ENCODE assay signal across 1 cellular context in the genomic region with DNA sequence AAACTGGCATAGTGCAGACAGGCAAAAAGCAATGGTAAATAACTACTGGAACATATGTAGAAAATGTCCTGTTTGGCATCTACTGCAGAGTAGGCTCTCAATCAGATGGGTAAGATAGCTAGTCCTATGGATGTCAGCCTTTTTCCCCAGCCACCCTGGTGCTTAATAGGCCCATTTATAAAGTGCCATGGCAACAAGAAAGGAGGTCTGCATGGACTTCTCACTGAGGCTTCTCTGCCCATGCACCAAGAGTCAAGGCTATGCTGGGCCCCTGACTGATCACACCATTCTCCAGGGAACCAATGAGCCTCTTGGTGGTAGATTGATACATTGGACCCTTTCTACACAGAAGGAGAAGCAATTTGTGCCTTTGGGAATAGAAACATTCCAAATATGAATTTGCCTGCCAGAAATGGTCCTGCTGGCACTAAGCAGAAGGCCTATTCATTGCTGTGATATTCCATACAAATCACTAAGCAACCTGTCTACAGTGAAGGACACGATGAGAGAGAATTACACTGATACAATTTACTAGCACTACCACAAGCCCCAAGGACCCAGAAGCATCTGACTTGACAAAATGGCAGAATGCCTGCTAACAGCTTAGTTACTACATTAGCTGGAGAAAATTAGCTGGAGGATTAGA.
TF ChIP-seq lines count a peak whose summit lies in the region.

No MANE protein-coding gene starts in this region.

TF ChIP-seq in HCT116, 20 proteins besides CTCF, POLR2A, EP300 and RAD21 (continued from another document):
- TF ChIP-seq, protein P1, sequence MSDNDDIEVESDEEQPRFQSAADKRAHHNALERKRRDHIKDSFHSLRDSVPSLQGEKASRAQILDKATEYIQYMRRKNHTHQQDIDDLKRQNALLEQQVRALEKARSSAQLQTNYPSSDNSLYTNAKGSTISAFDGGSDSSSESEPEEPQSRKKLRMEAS (IDR thresholded peaks at IDR 0.05), result no peak
- TF ChIP-seq, protein P2, sequence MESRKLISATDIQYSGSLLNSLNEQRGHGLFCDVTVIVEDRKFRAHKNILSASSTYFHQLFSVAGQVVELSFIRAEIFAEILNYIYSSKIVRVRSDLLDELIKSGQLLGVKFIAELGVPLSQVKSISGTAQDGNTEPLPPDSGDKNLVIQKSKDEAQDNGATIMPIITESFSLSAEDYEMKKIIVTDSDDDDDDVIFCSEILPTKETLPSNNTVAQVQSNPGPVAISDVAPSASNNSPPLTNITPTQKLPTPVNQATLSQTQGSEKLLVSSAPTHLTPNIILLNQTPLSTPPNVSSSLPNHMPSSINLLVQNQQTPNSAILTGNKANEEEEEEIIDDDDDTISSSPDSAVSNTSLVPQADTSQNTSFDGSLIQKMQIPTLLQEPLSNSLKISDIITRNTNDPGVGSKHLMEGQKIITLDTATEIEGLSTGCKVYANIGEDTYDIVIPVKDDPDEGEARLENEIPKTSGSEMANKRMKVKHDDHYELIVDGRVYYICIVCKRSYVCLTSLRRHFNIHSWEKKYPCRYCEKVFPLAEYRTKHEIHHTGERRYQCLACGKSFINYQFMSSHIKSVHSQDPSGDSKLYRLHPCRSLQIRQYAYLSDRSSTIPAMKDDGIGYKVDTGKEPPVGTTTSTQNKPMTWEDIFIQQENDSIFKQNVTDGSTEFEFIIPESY (IDR thresholded peaks at IDR 0.05; ENCODE audit: extremely low read depth, insufficient replicate concordance, low read length), result no peak
- TF ChIP-seq ZFX (IDR thresholded peaks at IDR 0.05) (no peak), EZH2phosphoT487 (IDR thresholded peaks at IDR 0.05; ENCODE audit: borderline replicate concordance) (no peak), TCF7L2 (IDR thresholded peaks at IDR 0.05; ENCODE audit: borderline replicate concordance, extremely low read depth, insufficient read depth, insufficient read length) (no peak), EZH2 (IDR thresholded peaks at IDR 0.05) (no peak), SIN3A (IDR thresholded peaks at IDR 0.05; ENCODE audit: low read depth) (no peak), POLR2AphosphoS5 (IDR thresholded peaks at IDR 0.05; ENCODE audit: low read depth, low read length) (no peak), YY1 (IDR thresholded peaks at IDR 0.05; ENCODE audit: extremely low read depth, insufficient replicate concordance, low read depth, low read length) (no peak), JUND (IDR thresholded peaks at IDR 0.05) (no peak)
- TF ChIP-seq, protein P3, sequence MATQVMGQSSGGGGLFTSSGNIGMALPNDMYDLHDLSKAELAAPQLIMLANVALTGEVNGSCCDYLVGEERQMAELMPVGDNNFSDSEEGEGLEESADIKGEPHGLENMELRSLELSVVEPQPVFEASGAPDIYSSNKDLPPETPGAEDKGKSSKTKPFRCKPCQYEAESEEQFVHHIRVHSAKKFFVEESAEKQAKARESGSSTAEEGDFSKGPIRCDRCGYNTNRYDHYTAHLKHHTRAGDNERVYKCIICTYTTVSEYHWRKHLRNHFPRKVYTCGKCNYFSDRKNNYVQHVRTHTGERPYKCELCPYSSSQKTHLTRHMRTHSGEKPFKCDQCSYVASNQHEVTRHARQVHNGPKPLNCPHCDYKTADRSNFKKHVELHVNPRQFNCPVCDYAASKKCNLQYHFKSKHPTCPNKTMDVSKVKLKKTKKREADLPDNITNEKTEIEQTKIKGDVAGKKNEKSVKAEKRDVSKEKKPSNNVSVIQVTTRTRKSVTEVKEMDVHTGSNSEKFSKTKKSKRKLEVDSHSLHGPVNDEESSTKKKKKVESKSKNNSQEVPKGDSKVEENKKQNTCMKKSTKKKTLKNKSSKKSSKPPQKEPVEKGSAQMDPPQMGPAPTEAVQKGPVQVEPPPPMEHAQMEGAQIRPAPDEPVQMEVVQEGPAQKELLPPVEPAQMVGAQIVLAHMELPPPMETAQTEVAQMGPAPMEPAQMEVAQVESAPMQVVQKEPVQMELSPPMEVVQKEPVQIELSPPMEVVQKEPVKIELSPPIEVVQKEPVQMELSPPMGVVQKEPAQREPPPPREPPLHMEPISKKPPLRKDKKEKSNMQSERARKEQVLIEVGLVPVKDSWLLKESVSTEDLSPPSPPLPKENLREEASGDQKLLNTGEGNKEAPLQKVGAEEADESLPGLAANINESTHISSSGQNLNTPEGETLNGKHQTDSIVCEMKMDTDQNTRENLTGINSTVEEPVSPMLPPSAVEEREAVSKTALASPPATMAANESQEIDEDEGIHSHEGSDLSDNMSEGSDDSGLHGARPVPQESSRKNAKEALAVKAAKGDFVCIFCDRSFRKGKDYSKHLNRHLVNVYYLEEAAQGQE (IDR thresholded peaks at IDR 0.05; ENCODE audit: low read depth), result no peak
TF ChIP-seq in HCT116: peak in this region for 0.
